ENCODE assay signal across 15 cellular contexts in the genomic region with DNA sequence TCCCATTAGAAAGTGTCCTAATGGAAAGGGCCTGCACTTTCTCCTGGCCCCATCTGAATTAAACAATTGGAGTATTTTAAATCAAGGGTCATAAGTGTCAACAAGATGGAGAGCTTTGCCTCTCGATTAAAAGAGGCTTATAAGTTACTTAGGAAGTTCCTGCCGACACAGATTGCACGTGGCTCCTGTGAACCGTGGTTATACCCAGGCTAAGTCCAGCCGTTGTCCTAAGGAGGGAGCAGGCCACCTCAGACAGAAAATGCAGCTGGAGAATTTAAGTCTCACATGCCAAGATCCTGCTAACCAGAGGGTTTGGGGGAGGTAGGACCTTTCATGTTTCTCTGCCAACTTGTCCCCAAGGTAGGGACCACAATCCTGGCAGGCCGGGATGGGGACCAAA.
A peak's percentile ranks its signal among the peaks of the same experiment; 100 is the strongest.
DNase-seq lines count a peak whose midpoint lies in the region; ATAC-seq and TF ChIP-seq lines count a peak whose summit lies in the region.
"Had no signal": no experiment of that assay in that cellular context is flagged by ENCODE, and none has a peak within 500 bp of the region (broad histone marks: within the 10 kb centered on the region; RNA-seq: fewer than 3 reads in every experiment).

No MANE protein-coding gene starts in this region.

- TF ChIP-seq CTCF in glutamatergic neuron (IDR thresholded peaks at IDR 0.05; ENCODE audit: partially characterized antibody, unreplicated experiment) = no peak

- peaks cover 42% of the 10 kb centered on the region for H3K4me1 Mint-ChIP-seq in glutamatergic neuron (ENCODE audit: low read depth, unreplicated experiment)
- H3K4me1 Mint-ChIP-seq: CD4-positive, CD25-positive, alpha-beta regulatory T cell had no signal

- H3K4me3 Mint-ChIP-seq in glutamatergic neuron (ENCODE audit: unreplicated experiment) = no peak overlapping the region
- H3K4me3 Mint-ChIP-seq: CD4-positive, CD25-positive, alpha-beta regulatory T cell; CD8-positive, alpha-beta T cell; H9 had no signal

- H3K36me3 Mint-ChIP-seq in glutamatergic neuron (ENCODE audit: unreplicated experiment) = no peaks in the 10 kb centered on the region
- H3K36me3 Mint-ChIP-seq: CD4-positive, CD25-positive, alpha-beta regulatory T cell; CD8-positive, alpha-beta T cell had no signal

- H3K27me3 Mint-ChIP-seq in glutamatergic neuron (ENCODE audit: unreplicated experiment) = peaks cover 4% of the 10 kb centered on the region
- H3K27me3 Mint-ChIP-seq: CD4-positive, CD25-positive, alpha-beta regulatory T cell had no signal

- peaks cover 9% of the 10 kb centered on the region for H3K9me3 Mint-ChIP-seq in glutamatergic neuron (ENCODE audit: unreplicated experiment)
- H3K9me3 Mint-ChIP-seq: CD8-positive, alpha-beta T cell; H9 had no signal

- peak overlapping the region; percentile 71 for H3K27ac Mint-ChIP-seq in glutamatergic neuron (ENCODE audit: unreplicated experiment)
- H3K27ac Mint-ChIP-seq: CD4-positive, CD25-positive, alpha-beta regulatory T cell; CD8-positive, alpha-beta T cell; H9 had no signal

- ATAC-seq in GM18517 (IDR thresholded peaks at IDR 0.05; ENCODE audit: unreplicated experiment) (no peak), HG03469 (IDR thresholded peaks at IDR 0.05; ENCODE audit: unreplicated experiment) (no peak)
- ATAC-seq: CD8-positive, alpha-beta T cell; HCT116 had no signal

- DNase-seq in NCI-H524 (lab: John Stamatoyannopoulos, UW) = peak; percentile 40 to 75
- DNase-seq in NCI-H82 treated with DMSO at 0.1 percent for 48 hours (lab: John Stamatoyannopoulos, UW; ENCODE audit: unreplicated experiment) = peak; percentile 81
- no peak for DNase-seq in glutamatergic neuron
- no peak for DNase-seq in activated T-cell treated with anti-CD3 and anti-CD28 coated beads for 4 hours
- no peak for DNase-seq in activated T-cell treated with anti-CD3 and anti-CD28 coated beads, Interleukin-2, amount 50 U/mL, for 1 hour
- DNase-seq: Caco-2; CD4-positive, CD25-positive, alpha-beta regulatory T cell; CD8-positive, alpha-beta T cell; DMS153; GF-D8; GM23248; H9 had no signal

Comparison
In these comparisons a context has a peak if more than half of its experiments do, and no peak if none do; other contexts are left out.
1. DNase-seq: peak in NCI-H524 (2 of 2) and NCI-H82 treated with DMSO at 0.1 percent for 48 hours (single experiment); none in glutamatergic neuron (single experiment), activated T-cell treated with anti-CD3 and anti-CD28 coated beads for 4 hours (single experiment) and activated T-cell treated with anti-CD3 and anti-CD28 coated beads, Interleukin-2, amount 50 U/mL, for 1 hour (single experiment).